Comparison of ENCODE assay signal across 8 cellular contexts in the genomic region with DNA sequence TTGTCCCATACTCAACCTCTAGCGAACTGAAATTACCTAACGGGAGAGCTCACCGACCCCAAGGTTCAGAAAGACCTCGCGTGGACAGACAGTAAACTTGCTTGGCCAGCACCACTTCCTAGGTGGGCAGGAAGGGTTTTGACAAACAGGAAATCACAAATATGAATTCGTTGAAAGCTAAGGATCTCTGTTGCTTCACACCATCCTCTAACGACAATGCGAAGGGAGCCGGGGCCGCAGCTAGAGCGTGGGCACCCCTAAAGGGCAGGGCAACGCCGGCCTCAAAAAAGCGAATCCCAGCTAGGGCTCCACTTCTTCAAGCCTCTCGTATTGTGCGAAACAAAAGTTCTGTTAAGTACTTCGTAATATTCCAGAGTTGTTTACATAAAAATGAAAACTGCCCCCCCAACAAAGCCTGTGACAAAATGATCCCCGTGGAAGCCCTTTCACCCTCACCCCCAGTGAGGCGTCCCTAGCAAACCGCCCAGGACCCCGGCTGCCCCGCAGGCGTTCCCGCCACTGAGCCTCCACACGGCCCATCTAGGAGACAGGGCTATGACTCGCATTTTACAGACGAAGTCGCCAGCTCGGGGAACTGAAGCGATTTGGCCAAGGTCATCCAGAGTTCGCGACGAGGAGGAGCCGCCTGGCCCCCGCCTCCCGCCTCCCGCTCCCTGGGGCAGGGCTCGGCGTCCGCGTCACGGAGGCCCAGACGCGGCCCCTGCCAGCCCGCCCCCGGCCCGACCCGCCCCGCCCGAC. TPM values are rescaled to one million over a fixed set of nuclear protein-coding genes. Genes with fewer than 3 reads are reported as not detected.
DNase-seq lines count a peak whose midpoint lies in the region; ATAC-seq lines count a peak whose summit lies in the region.

No MANE protein-coding gene starts in this region.

- ATAC-seq in GM18520 (IDR thresholded peaks at IDR 0.05; ENCODE audit: unreplicated experiment) (peak; percentile 49), HG03095 (IDR thresholded peaks at IDR 0.05; ENCODE audit: unreplicated experiment) (peak; percentile 54)

- peak overlapping the region; percentile 63 for H2BK5ac ChIP-seq in mesenchymal stem cell (ENCODE audit: low read depth, low read length, poor library complexity, severe bottlenecking)

- peak overlapping the region; percentile 77 to 92 for H3K18ac ChIP-seq in mesenchymal stem cell (ENCODE audit: low read depth in 1 of 2, low read length in 2 of 2)

- peak overlapping the region in 1 of 2 experiments; percentile 73 for H3K4ac ChIP-seq in mesenchymal stem cell (ENCODE audit: low read depth in 1 of 2, low read length in 2 of 2)

- H3K4me1 ChIP-seq in effector memory CD4-positive, alpha-beta T cell (ENCODE audit: control insufficient read depth, insufficient read depth, low read length, poor library complexity, severe bottlenecking): peaks cover 17% of the 10 kb centered on the region
- peaks cover 6% of the 10 kb centered on the region for H3K4me1 ChIP-seq in mesenchymal stem cell (ENCODE audit: control insufficient read depth, insufficient read depth, low read depth, low read length)

- H3K9me3 ChIP-seq in effector memory CD4-positive, alpha-beta T cell (ENCODE audit: control insufficient read depth, low read length): no peaks in the 10 kb centered on the region
- no peaks in the 10 kb centered on the region for H3K9me3 ChIP-seq in mesenchymal stem cell (ENCODE audit: control insufficient read depth, low read length)

- no peak overlapping the region for H2AK5ac ChIP-seq in mesenchymal stem cell (ENCODE audit: low read length, severe bottlenecking)

- H3K4me3 ChIP-seq in effector memory CD4-positive, alpha-beta T cell (ENCODE audit: insufficient read depth, low read depth, low read length, poor library complexity, severe bottlenecking): peak overlapping the region; percentile 86
- H3K4me3 ChIP-seq in mesenchymal stem cell (ENCODE audit: insufficient read depth in 1 of 2, low read depth in 1 of 2, low read length in 2 of 2): peak overlapping the region; percentile 78 to 82

- in situ Hi-C loops in ACHN (cut with HindIII; ENCODE audit: low pct_ligation_motif_present, low pct_unique_long_range_greater_than_20kb, low sequenced_read_pairs): no loop called here

- peaks cover 21% of the 10 kb centered on the region for H3K79me1 ChIP-seq in mesenchymal stem cell (replicated peaks; ENCODE audit: low read length, poor library complexity, severe bottlenecking)

- peak overlapping the region; percentile 96 for H2BK120ac ChIP-seq in mesenchymal stem cell (ENCODE audit: low read depth, low read length)

- no peak overlapping the region for H4K91ac ChIP-seq in mesenchymal stem cell (ENCODE audit: low read length)

- DNase-seq in ACHN (peak; percentile 95), NCI-H510A treated with DMSO at 0.1 percent for 48 hours (lab: John Stamatoyannopoulos, UW) (peak; percentile 69), mesenchymal stem cell (peak; percentile 91)
- DNase-seq in activated CD8-positive, alpha-beta memory T cell treated with anti-CD3 and anti-CD28 coated beads for 1 hour (ENCODE audit: extremely low read depth in 1 of 2, low read depth in 1 of 2): peak; percentile 38 to 62
- DNase-seq in effector memory CD4-positive, alpha-beta T cell: peak; percentile 73 to 79 (median 79)
- DNase-seq in stimulated activated CD8-positive, alpha-beta memory T cell treated with anti-CD3 and anti-CD28 coated beads, Interleukin-12 subunit alpha, Interleukin-12 subunit beta, amount 100 ng/mL, for 24 hours (ENCODE audit: extremely low read depth): peak; percentile 69

- peak overlapping the region; percentile 94 for H2BK15ac ChIP-seq in mesenchymal stem cell (ENCODE audit: low read depth, poor library complexity, severe bottlenecking)

- peak overlapping the region in 1 of 2 experiments; percentile 90 for H3K23ac ChIP-seq in mesenchymal stem cell (ENCODE audit: low read length in 2 of 2)

- H3K27ac ChIP-seq in effector memory CD4-positive, alpha-beta T cell (ENCODE audit: insufficient read depth, low read length, poor library complexity, severe bottlenecking): peak overlapping the region; percentile 86
- H3K27ac ChIP-seq in mesenchymal stem cell (ENCODE audit: low read length, poor library complexity, severe bottlenecking): peak overlapping the region; percentile 19

- H3K36me3 ChIP-seq in effector memory CD4-positive, alpha-beta T cell (ENCODE audit: control insufficient read depth, insufficient read depth, low read length): no peaks in the 10 kb centered on the region
- H3K36me3 ChIP-seq in mesenchymal stem cell (ENCODE audit: control insufficient read depth in 1 of 2, insufficient read depth in 2 of 2, low read depth in 1 of 2, low read length in 2 of 2): peaks cover 9 to 16% of the 10 kb centered on the region in 2 experiments

- peak overlapping the region; percentile 95 for H3K9ac ChIP-seq in mesenchymal stem cell (ENCODE audit: low read length)

- peak overlapping the region; percentile 83 to 87 for H3K14ac ChIP-seq in mesenchymal stem cell (ENCODE audit: low read length in 2 of 2)

- H4K8ac ChIP-seq in mesenchymal stem cell (ENCODE audit: low read length): peak overlapping the region; percentile 80

- no peak overlapping the region for H2BK12ac ChIP-seq in mesenchymal stem cell (ENCODE audit: low read length in 2 of 2)

- WGBS in mesenchymal stem cell: 4% methylated on average over 25 of the region's 50 CpGs

- H2AFZ ChIP-seq in mesenchymal stem cell (ENCODE audit: low read depth, low read length): peak overlapping the region; percentile 86

- H3K27me3 ChIP-seq in effector memory CD4-positive, alpha-beta T cell (replicated peaks; ENCODE audit: control insufficient read depth, insufficient read depth, low read length, poor library complexity, severe bottlenecking): no peaks in the 10 kb centered on the region
- no peaks in the 10 kb centered on the region for H3K27me3 ChIP-seq in mesenchymal stem cell (ENCODE audit: control insufficient read depth in 1 of 2, insufficient read depth in 1 of 2, low read length in 2 of 2)

- H3K4me2 ChIP-seq in mesenchymal stem cell (ENCODE audit: low read length, poor library complexity, severe bottlenecking): peak overlapping the region; percentile 98

RNA-seq across cellular contexts. Expression of a gene that starts 0.5 kb away (rescaled TPM):
- polyA plus RNA-seq in mesenchymal stem cell (2013, experiment 1 of 2): 10.5 TPM
- 10.7 TPM for polyA plus RNA-seq in mesenchymal stem cell (2013, experiment 2 of 2)

RNA-seq across cellular contexts. Expression of a gene that starts 5.0 kb away (rescaled TPM):
- 0.01 TPM for polyA plus RNA-seq in mesenchymal stem cell (2013, experiment 1 of 2)
- polyA plus RNA-seq in mesenchymal stem cell (2013, experiment 2 of 2): not detected

Comparison
In these comparisons a context has a peak if more than half of its experiments do, and no peak if none do; other contexts are left out.
1. Peak in every context shown above with its lines: DNase-seq, ATAC-seq, H3K4me3 ChIP-seq and H3K27ac ChIP-seq.